Comparison of ENCODE assay signal across 1 cellular context in the genomic region with DNA sequence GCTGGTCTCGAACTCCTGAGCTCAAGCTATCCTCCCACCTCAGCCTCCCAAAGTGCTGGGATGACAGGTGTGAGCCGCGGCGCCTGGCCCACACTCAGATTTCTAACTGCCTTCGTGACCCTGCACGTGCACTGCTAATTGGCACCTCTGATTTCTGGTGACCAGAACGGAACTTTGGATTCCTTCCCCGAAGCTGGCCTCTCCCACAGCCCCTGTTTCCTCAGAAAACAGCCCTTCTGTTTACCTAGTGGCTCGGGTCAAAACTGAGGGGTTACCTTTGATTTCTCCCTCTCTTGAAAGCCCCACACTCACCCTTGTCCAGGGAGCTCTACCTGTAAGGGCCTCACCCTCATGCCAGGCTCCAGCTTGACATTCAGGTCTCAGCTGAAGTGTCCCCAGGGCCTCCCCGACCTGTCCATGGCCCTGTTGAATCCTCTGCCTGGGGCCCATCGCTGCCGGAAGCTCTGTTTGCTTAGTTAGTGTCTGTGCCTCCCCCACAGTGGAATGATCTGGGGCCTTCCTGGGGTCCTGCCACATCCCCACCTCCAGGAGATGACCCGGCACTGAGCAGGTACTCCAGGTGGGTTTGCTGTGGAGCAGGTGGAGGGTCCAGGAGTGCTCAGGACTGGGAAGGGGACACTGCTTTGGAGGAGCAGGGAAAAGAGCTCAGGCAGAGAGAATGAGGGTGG.
TF ChIP-seq lines count a peak whose summit lies in the region.

No MANE protein-coding gene starts in this region.

TF ChIP-seq in HepG2, 621 proteins besides CTCF, POLR2A, EP300 and RAD21 (continued from another document and continues in another):
- TF ChIP-seq, protein P1, sequence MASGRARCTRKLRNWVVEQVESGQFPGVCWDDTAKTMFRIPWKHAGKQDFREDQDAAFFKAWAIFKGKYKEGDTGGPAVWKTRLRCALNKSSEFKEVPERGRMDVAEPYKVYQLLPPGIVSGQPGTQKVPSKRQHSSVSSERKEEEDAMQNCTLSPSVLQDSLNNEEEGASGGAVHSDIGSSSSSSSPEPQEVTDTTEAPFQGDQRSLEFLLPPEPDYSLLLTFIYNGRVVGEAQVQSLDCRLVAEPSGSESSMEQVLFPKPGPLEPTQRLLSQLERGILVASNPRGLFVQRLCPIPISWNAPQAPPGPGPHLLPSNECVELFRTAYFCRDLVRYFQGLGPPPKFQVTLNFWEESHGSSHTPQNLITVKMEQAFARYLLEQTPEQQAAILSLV (CRISPR knock-in tag; IDR thresholded peaks at IDR 0.05; ENCODE audit: borderline replicate concordance), result 0 out of 2 replicates have a peak, but pooled peaks have one; percentile 14
- peak; percentile 81; the same call in 1 of the 2 replicates for TF ChIP-seq ZNF232 (CRISPR knock-in tag; IDR thresholded peaks at IDR 0.05; ENCODE audit: borderline replicate concordance)
- TF ChIP-seq ZNF598 (CRISPR knock-in tag; IDR thresholded peaks at IDR 0.05; ENCODE audit: borderline replicate concordance), result 0 out of 2 replicates have a peak, but pooled peaks have one; percentile 51
- peak; percentile 85; the same call in 1 of the 2 replicates for TF ChIP-seq ZMYM2 (CRISPR knock-in tag; IDR thresholded peaks at IDR 0.05)
- peak; percentile 53; the same call in 1 of the 2 replicates for TF ChIP-seq POGZ (CRISPR knock-in tag; IDR thresholded peaks at IDR 0.05)
- TF ChIP-seq MEF2D (CRISPR knock-in tag; IDR thresholded peaks at IDR 0.05), result peak; percentile 75
- TF ChIP-seq, protein P2, sequence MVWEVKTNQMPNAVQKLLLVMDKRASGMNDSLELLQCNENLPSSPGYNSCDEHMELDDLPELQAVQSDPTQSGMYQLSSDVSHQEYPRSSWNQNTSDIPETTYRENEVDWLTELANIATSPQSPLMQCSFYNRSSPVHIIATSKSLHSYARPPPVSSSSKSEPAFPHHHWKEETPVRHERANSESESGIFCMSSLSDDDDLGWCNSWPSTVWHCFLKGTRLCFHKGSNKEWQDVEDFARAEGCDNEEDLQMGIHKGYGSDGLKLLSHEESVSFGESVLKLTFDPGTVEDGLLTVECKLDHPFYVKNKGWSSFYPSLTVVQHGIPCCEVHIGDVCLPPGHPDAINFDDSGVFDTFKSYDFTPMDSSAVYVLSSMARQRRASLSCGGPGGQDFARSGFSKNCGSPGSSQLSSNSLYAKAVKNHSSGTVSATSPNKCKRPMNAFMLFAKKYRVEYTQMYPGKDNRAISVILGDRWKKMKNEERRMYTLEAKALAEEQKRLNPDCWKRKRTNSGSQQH (CRISPR knock-in tag; IDR thresholded peaks at IDR 0.05; ENCODE audit: low read depth), result no peak
- TF ChIP-seq, protein P3, sequence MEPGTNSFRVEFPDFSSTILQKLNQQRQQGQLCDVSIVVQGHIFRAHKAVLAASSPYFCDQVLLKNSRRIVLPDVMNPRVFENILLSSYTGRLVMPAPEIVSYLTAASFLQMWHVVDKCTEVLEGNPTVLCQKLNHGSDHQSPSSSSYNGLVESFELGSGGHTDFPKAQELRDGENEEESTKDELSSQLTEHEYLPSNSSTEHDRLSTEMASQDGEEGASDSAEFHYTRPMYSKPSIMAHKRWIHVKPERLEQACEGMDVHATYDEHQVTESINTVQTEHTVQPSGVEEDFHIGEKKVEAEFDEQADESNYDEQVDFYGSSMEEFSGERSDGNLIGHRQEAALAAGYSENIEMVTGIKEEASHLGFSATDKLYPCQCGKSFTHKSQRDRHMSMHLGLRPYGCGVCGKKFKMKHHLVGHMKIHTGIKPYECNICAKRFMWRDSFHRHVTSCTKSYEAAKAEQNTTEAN (CRISPR knock-in tag; conservative IDR thresholded peaks at IDR 0.05), result peak; percentile 71
- TF ChIP-seq CEBPG (CRISPR knock-in tag; IDR thresholded peaks at IDR 0.05), result 0 out of 2 replicates have a peak, but pooled peaks have one; percentile 21
- TF ChIP-seq ZFP41 (CRISPR knock-in tag; IDR thresholded peaks at IDR 0.05; ENCODE audit: borderline replicate concordance), result no peak
- 0 out of 2 replicates have a peak, but pooled peaks have one; percentile 55 for TF ChIP-seq ZNF253 (CRISPR knock-in tag; IDR thresholded peaks at IDR 0.05; ENCODE audit: borderline replicate concordance)
- TF ChIP-seq GATA4 (IDR thresholded peaks at IDR 0.05; ENCODE audit: borderline replicate concordance, low read depth), result peak; percentile 25; the same call in 1 of the 2 replicates
- TF ChIP-seq, protein P4, sequence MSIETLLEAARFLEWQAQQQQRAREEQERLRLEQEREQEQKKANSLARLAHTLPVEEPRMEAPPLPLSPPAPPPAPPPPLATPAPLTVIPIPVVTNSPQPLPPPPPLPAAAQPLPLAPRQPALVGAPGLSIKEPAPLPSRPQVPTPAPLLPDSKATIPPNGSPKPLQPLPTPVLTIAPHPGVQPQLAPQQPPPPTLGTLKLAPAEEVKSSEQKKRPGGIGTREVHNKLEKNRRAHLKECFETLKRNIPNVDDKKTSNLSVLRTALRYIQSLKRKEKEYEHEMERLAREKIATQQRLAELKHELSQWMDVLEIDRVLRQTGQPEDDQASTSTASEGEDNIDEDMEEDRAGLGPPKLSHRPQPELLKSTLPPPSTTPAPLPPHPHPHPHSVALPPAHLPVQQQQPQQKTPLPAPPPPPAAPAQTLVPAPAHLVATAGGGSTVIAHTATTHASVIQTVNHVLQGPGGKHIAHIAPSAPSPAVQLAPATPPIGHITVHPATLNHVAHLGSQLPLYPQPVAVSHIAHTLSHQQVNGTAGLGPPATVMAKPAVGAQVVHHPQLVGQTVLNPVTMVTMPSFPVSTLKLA (IDR thresholded peaks at IDR 0.05), result no peak
- TF ChIP-seq CREM (IDR thresholded peaks at IDR 0.05), result peak; percentile 67
- TF ChIP-seq CREM (CRISPR knock-in tag; IDR thresholded peaks at IDR 0.05), result no peak
- TF ChIP-seq ZNF350 (CRISPR knock-in tag; IDR thresholded peaks at IDR 0.05; ENCODE audit: borderline replicate concordance, low read depth), result peak; percentile 68
- TF ChIP-seq, protein P5, sequence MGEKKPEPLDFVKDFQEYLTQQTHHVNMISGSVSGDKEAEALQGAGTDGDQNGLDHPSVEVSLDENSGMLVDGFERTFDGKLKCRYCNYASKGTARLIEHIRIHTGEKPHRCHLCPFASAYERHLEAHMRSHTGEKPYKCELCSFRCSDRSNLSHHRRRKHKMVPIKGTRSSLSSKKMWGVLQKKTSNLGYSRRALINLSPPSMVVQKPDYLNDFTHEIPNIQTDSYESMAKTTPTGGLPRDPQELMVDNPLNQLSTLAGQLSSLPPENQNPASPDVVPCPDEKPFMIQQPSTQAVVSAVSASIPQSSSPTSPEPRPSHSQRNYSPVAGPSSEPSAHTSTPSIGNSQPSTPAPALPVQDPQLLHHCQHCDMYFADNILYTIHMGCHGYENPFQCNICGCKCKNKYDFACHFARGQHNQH (CRISPR knock-in tag; IDR thresholded peaks at IDR 0.05), result peak; percentile 41; the same call in 1 of the 2 replicates
- no peak for TF ChIP-seq MTF2 (CRISPR knock-in tag; IDR thresholded peaks at IDR 0.05; ENCODE audit: borderline replicate concordance)
- TF ChIP-seq TGIF2 (CRISPR knock-in tag; IDR thresholded peaks at IDR 0.05), result peak; percentile 82; the same call in 1 of the 2 replicates
- TF ChIP-seq ZEB1 (IDR thresholded peaks at IDR 0.05; ENCODE audit: insufficient replicate concordance, low read depth), result peak; percentile 91
- TF ChIP-seq, protein P6, sequence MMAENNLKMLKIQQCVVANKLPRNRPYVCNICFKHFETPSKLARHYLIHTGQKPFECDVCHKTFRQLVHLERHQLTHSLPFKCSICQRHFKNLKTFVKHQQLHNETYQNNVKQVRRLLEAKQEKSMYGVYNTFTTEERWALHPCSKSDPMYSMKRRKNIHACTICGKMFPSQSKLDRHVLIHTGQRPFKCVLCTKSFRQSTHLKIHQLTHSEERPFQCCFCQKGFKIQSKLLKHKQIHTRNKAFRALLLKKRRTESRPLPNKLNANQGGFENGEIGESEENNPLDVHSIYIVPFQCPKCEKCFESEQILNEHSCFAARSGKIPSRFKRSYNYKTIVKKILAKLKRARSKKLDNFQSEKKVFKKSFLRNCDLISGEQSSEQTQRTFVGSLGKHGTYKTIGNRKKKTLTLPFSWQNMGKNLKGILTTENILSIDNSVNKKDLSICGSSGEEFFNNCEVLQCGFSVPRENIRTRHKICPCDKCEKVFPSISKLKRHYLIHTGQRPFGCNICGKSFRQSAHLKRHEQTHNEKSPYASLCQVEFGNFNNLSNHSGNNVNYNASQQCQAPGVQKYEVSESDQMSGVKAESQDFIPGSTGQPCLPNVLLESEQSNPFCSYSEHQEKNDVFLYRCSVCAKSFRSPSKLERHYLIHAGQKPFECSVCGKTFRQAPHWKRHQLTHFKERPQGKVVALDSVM (CRISPR knock-in tag; IDR thresholded peaks at IDR 0.05), result peak; percentile 97
- TF ChIP-seq ZNF678 (CRISPR knock-in tag; IDR thresholded peaks at IDR 0.05), result 0 out of 2 replicates have a peak, but pooled peaks have one; percentile 11
- TF ChIP-seq, protein P7, sequence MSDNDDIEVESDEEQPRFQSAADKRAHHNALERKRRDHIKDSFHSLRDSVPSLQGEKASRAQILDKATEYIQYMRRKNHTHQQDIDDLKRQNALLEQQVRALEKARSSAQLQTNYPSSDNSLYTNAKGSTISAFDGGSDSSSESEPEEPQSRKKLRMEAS (IDR thresholded peaks at IDR 0.05), result peak; percentile 95
- no peak for TF ChIP-seq HNRNPUL1 (IDR thresholded peaks at IDR 0.05; ENCODE audit: low read depth, low read length)
- peak; percentile 37; the same call in 1 of the 2 replicates for TF ChIP-seq HNF4G (IDR thresholded peaks at IDR 0.05; ENCODE audit: borderline replicate concordance, low read depth, low read length)
- TF ChIP-seq HNF4G (CRISPR knock-in tag; IDR thresholded peaks at IDR 0.05; ENCODE audit: borderline replicate concordance, low read depth), result peak; percentile 59; the same call in 1 of the 2 replicates
- peak; percentile 8; the same call in 1 of the 2 replicates for TF ChIP-seq NRL (CRISPR knock-in tag; IDR thresholded peaks at IDR 0.05; ENCODE audit: borderline replicate concordance)
- peak; percentile 29; the same call in 1 of the 2 replicates for TF ChIP-seq ZNF7 (CRISPR knock-in tag; IDR thresholded peaks at IDR 0.05)
- 0 out of 2 replicates have a peak, but pooled peaks have one; percentile 5 for TF ChIP-seq ZNF629 (CRISPR knock-in tag; conservative IDR thresholded peaks at IDR 0.05)
- TF ChIP-seq ETV5 (CRISPR knock-in tag; IDR thresholded peaks at IDR 0.05; ENCODE audit: borderline replicate concordance), result peak; percentile 53; the same call in 1 of the 2 replicates
- TF ChIP-seq TARDBP (CRISPR knock-in tag; IDR thresholded peaks at IDR 0.05), result peak; percentile 75
- TF ChIP-seq TOE1 (CRISPR knock-in tag; IDR thresholded peaks at IDR 0.05), result no peak
- peak; percentile 31; the same call in 1 of the 2 replicates for TF ChIP-seq CBFB (CRISPR knock-in tag; IDR thresholded peaks at IDR 0.05)
- TF ChIP-seq RBFOX2 (IDR thresholded peaks at IDR 0.05; ENCODE audit: low read depth, low read length), result 0 out of 2 replicates have a peak, but pooled peaks have one; percentile 34
- 0 out of 2 replicates have a peak, but pooled peaks have one; percentile 58 for TF ChIP-seq ZNF317 (CRISPR knock-in tag; IDR thresholded peaks at IDR 0.05)
- TF ChIP-seq, protein P8, sequence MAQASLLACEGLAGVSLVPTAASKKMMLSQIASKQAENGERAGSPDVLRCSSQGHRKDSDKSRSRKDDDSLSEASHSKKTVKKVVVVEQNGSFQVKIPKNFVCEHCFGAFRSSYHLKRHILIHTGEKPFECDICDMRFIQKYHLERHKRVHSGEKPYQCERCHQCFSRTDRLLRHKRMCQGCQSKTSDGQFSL (CRISPR knock-in tag; IDR thresholded peaks at IDR 0.05), result no peak
- TF ChIP-seq DNMT1 (CRISPR knock-in tag; IDR thresholded peaks at IDR 0.05), result no peak
- TF ChIP-seq, protein P9, sequence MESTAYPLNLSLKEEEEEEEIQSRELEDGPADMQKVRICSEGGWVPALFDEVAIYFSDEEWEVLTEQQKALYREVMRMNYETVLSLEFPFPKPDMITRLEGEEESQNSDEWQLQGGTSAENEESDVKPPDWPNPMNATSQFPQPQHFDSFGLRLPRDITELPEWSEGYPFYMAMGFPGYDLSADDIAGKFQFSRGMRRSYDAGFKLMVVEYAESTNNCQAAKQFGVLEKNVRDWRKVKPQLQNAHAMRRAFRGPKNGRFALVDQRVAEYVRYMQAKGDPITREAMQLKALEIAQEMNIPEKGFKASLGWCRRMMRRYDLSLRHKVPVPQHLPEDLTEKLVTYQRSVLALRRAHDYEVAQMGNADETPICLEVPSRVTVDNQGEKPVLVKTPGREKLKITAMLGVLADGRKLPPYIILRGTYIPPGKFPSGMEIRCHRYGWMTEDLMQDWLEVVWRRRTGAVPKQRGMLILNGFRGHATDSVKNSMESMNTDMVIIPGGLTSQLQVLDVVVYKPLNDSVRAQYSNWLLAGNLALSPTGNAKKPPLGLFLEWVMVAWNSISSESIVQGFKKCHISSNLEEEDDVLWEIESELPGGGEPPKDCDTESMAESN (CRISPR knock-in tag; conservative IDR thresholded peaks at IDR 0.05), result 0 out of 2 replicates have a peak, but pooled peaks have one; percentile 18
- TF ChIP-seq KDM4B (CRISPR knock-in tag; IDR thresholded peaks at IDR 0.05), result no peak
- TF ChIP-seq RXRB (CRISPR knock-in tag; IDR thresholded peaks at IDR 0.05; ENCODE audit: borderline replicate concordance), result peak; percentile 60; the same call in 1 of the 2 replicates
- no peak for TF ChIP-seq ZNF768 (CRISPR knock-in tag; IDR thresholded peaks at IDR 0.05)
- TF ChIP-seq, protein P10, sequence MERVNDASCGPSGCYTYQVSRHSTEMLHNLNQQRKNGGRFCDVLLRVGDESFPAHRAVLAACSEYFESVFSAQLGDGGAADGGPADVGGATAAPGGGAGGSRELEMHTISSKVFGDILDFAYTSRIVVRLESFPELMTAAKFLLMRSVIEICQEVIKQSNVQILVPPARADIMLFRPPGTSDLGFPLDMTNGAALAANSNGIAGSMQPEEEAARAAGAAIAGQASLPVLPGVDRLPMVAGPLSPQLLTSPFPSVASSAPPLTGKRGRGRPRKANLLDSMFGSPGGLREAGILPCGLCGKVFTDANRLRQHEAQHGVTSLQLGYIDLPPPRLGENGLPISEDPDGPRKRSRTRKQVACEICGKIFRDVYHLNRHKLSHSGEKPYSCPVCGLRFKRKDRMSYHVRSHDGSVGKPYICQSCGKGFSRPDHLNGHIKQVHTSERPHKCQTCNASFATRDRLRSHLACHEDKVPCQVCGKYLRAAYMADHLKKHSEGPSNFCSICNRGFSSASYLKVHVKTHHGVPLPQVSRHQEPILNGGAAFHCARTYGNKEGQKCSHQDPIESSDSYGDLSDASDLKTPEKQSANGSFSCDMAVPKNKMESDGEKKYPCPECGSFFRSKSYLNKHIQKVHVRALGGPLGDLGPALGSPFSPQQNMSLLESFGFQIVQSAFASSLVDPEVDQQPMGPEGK (CRISPR knock-in tag; IDR thresholded peaks at IDR 0.05), result peak; percentile 72
- TF ChIP-seq, protein P11, sequence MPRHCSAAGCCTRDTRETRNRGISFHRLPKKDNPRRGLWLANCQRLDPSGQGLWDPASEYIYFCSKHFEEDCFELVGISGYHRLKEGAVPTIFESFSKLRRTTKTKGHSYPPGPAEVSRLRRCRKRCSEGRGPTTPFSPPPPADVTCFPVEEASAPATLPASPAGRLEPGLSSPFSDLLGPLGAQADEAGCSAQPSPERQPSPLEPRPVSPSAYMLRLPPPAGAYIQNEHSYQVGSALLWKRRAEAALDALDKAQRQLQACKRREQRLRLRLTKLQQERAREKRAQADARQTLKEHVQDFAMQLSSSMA (CRISPR knock-in tag; IDR thresholded peaks at IDR 0.05), result 0 out of 2 replicates have a peak, but pooled peaks have one; percentile 25
- 0 out of 2 replicates have a peak, but pooled peaks have one; percentile 14 for TF ChIP-seq WIZ (CRISPR knock-in tag; IDR thresholded peaks at IDR 0.05)
